ENCODE assay signal across 21 cellular contexts in the genomic region with DNA sequence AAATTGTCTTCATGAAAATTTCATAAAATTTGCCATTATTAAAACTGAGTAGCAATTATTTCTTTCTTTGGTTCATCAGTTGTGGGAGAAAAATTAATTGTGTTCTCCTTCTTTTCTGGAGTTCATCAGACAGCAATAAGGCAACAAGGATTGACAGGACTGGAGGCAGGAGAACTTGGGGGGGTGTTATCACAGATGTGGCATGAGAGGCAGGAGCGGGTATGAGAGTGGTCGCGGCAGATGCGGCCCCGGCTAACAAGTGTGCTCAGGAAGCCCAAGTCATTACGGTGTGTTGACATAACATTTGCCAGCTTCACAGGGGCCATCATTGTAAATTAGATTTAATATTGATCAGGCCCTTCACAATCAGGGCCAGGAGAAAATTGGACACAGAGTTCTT.
DNase-seq lines count a peak whose midpoint lies in the region; ATAC-seq and TF ChIP-seq lines count a peak whose summit lies in the region.
"Had no signal": no experiment of that assay in that cellular context is flagged by ENCODE, and none has a peak within 500 bp of the region (broad histone marks: within the 10 kb centered on the region; RNA-seq: fewer than 3 reads in every experiment).

No MANE protein-coding gene starts in this region.

- no peaks in the 10 kb centered on the region for H3K4me1 ChIP-seq in neural progenitor cell
- H3K4me1 ChIP-seq: Caco-2 had no signal

- H3K4me2 ChIP-seq in neural progenitor cell, result no peak overlapping the region
- H3K4me2 ChIP-seq: BLaER1 treated with 17β-estradiol and CSF1 and Interleukin-3, amounts not matched to agents 10 nM and 100 nM had no signal

- H3K4me3 Mint-ChIP-seq in neural progenitor cell, result no peak overlapping the region
- H3K4me3 Mint-ChIP-seq: CD4-positive, alpha-beta memory T cell had no signal

- H3K27me3 Mint-ChIP-seq in neural progenitor cell (ENCODE audit: insufficient read depth, low read depth), result peaks cover 5% of the 10 kb centered on the region

- peaks cover 8% of the 10 kb centered on the region for H3K4me1 Mint-ChIP-seq in neural progenitor cell
- H3K4me1 Mint-ChIP-seq: CD4-positive, alpha-beta memory T cell had no signal

- no peaks in the 10 kb centered on the region for H3K9me3 ChIP-seq in neural progenitor cell (ENCODE audit: low read depth)
- H3K9me3 ChIP-seq: Caco-2 had no signal

- H3F3A ChIP-seq in neural progenitor cell (ENCODE audit: low read depth), result no peaks in the 10 kb centered on the region

- no peak overlapping the region for H3K9ac ChIP-seq in neural progenitor cell
- H3K9ac ChIP-seq: BLaER1 treated with 17β-estradiol and CSF1 and Interleukin-3, amounts not matched to agents 10 nM and 100 nM had no signal

- DNase-seq in NCI-H1417 (lab: John Stamatoyannopoulos, UW) (peak in 2 of 3 experiments; percentile 39 to 76), NCI-H1417 treated with DMSO at 0.1 percent for 48 hours (lab: John Stamatoyannopoulos, UW) (no peak), NCI-H1092 (lab: John Stamatoyannopoulos, UW) (peak; percentile 38), NCI-H748 treated with DMSO at 0.1 percent for 48 hours (lab: John Stamatoyannopoulos, UW) (peak; percentile 36), neural progenitor cell (ENCODE audit: low spot score) (no peak), iPS-NIHi11 (ENCODE audit: low spot score) (no peak)
- DNase-seq: 8988T; Caco-2; CD4-positive, alpha-beta memory T cell; DMS 273 treated with DMSO at 0.1 percent for 48 hours; DMS79 treated with DMSO at 0.1 percent for 48 hours; H7; Kasumi-1; NCI-H1930; NCI-H2171; NCI-H446; PC-3; Right ventricle myocardium superior; T-helper 2 cell had no signal

- H3K4me3 ChIP-seq in neural progenitor cell, result no peak overlapping the region
- H3K4me3 ChIP-seq: BLaER1 treated with 17β-estradiol and CSF1 and Interleukin-3, amounts not matched to agents 10 nM and 100 nM had no signal

- ATAC-seq in HG03108 (IDR thresholded peaks at IDR 0.05; ENCODE audit: unreplicated experiment), result no peak
- ATAC-seq: PC-3 had no signal

- TF ChIP-seq CTCF in neural progenitor cell (IDR thresholded peaks at IDR 0.05), result no peak

- no peak overlapping the region for H2AFZ ChIP-seq in neural progenitor cell (replicated peaks)

- H3K27ac Mint-ChIP-seq in neural progenitor cell, result peak overlapping the region; percentile 28
- H3K27ac Mint-ChIP-seq: CD4-positive, alpha-beta memory T cell had no signal

- H3K36me3 Mint-ChIP-seq in neural progenitor cell, result peaks cover 2% of the 10 kb centered on the region
- H3K36me3 Mint-ChIP-seq: CD4-positive, alpha-beta memory T cell had no signal

- no peaks in the 10 kb centered on the region for H3K79me2 ChIP-seq in neural progenitor cell (ENCODE audit: low read depth)

- no peaks in the 10 kb centered on the region for H3K27me3 ChIP-seq in neural progenitor cell
- H3K27me3 ChIP-seq: BLaER1 treated with 17β-estradiol and CSF1 and Interleukin-3, amounts not matched to agents 10 nM and 100 nM had no signal

- H4K20me1 ChIP-seq in neural progenitor cell (ENCODE audit: low read depth), result no peaks in the 10 kb centered on the region
- H4K20me1 ChIP-seq: BLaER1 treated with 17β-estradiol and CSF1 and Interleukin-3, amounts not matched to agents 10 nM and 100 nM had no signal

- peaks cover 19% of the 10 kb centered on the region for H3K9me3 Mint-ChIP-seq in neural progenitor cell

- H3K36me3 ChIP-seq in neural progenitor cell, result no peaks in the 10 kb centered on the region
- H3K36me3 ChIP-seq: BLaER1 treated with 17β-estradiol and CSF1 and Interleukin-3, amounts not matched to agents 10 nM and 100 nM had no signal

- H3K27ac ChIP-seq in neural progenitor cell, result no peak overlapping the region
- H3K27ac ChIP-seq: BLaER1 treated with 17β-estradiol and CSF1 and Interleukin-3, amounts not matched to agents 10 nM and 100 nM had no signal

Comparison
In these comparisons a context has a peak if more than half of its experiments do, and no peak if none do; other contexts are left out.
1. DNase-seq: peak in NCI-H1417 (2 of 3), NCI-H1092 (single experiment) and NCI-H748 treated with DMSO at 0.1 percent for 48 hours (single experiment); none in NCI-H1417 treated with DMSO at 0.1 percent for 48 hours (single experiment), neural progenitor cell (single experiment) and iPS-NIHi11 (single experiment).